ENCODE assay signal across 34 cellular contexts in genomic region chr19:55365922-55366321, GRCh38. TPM values are rescaled to one million over a fixed set of nuclear protein-coding genes. Genes with fewer than 3 reads are reported as not detected.
"Had no signal": no experiment of that assay in that cellular context is flagged by ENCODE, and none has a peak within 500 bp of the region (broad histone marks: within the 10 kb centered on the region; RNA-seq: fewer than 3 reads in every experiment).

No MANE protein-coding gene starts in this region.

- ATAC-seq: left colon; left lung; lower lobe of right lung; naive thymus-derived CD8-positive, alpha-beta T cell; right lobe of liver; stimulated activated memory B cell treated with anti-CD40 and anti-IgM and Interleukin-4, amounts not matched to agents 10 μg/mL and 1 μg/mL and 100 μg/mL, for 72 hours; stimulated activated naive CD8-positive, alpha-beta T cell treated with anti-CD3 and anti-CD28 coated beads, Interleukin-15, amount 100 ng/mL, for 72 hours had no signal

- H3K4me1 ChIP-seq: lower lobe of right lung, right lobe of liver had no signal

- H3K27ac Mint-ChIP-seq: immature natural killer cell; naive thymus-derived CD8-positive, alpha-beta T cell; nephron; progenitor cell of endocrine pancreas; stimulated activated memory B cell treated with anti-CD40 and anti-IgM and Interleukin-4, amounts not matched to agents 10 μg/mL and 1 μg/mL and 100 μg/mL, for 72 hours; type B pancreatic cell had no signal

- H3K9me3 ChIP-seq: left lung, lower lobe of right lung, ovary, right atrium auricular region, right lobe of liver, tibial nerve, uterus had no signal

- H3K9me3 Mint-ChIP-seq: immature natural killer cell; nephron; neural crest cell; stimulated activated memory B cell treated with anti-CD40 and anti-IgM and Interleukin-4, amounts not matched to agents 10 μg/mL and 1 μg/mL and 100 μg/mL, for 72 hours; stimulated activated naive CD8-positive, alpha-beta T cell treated with anti-CD3 and anti-CD28 coated beads, Interleukin-15, amount 100 ng/mL, for 72 hours; type B pancreatic cell had no signal

- H3K36me3 Mint-ChIP-seq: immature natural killer cell; stimulated activated memory B cell treated with anti-CD40 and anti-IgM and Interleukin-4, amounts not matched to agents 10 μg/mL and 1 μg/mL and 100 μg/mL, for 72 hours; type B pancreatic cell had no signal

- DNase-seq: immature natural killer cell; left colon; lower lobe of right lung; mammary epithelial cell; mesenchymal stem cell; naive thymus-derived CD8-positive, alpha-beta T cell; ovary; right lobe of liver; stimulated activated CD4-positive, alpha-beta T cell treated with anti-CD3 and anti-CD28 coated beads, Interleukin-1b, Interleukin-23, amount 100 ng/mL, for 48 hours; stimulated activated CD4-positive, alpha-beta T cell treated with anti-CD3 and anti-CD28 coated beads, Interleukin-2, amount 100 ng/mL, for 48 hours; stimulated activated CD4-positive, alpha-beta T cell treated with anti-CD3 and anti-CD28 coated beads, Interleukin-4, amount 100 ng/mL, for 4 hours; stimulated activated CD8-positive, alpha-beta memory T cell treated with anti-CD3 and anti-CD28 coated beads, Interleukin-4, amount 100 ng/mL, for 48 hours; stimulated activated naive CD4-positive, alpha-beta T cell treated with Interleukin-2 at 50 U/mL for 16 hours; stimulated activated naive CD8-positive, alpha-beta T cell treated with anti-CD3 and anti-CD28 coated beads, Interleukin-15, amount 100 ng/mL, for 72 hours; uterus had no signal

- H3K36me3 ChIP-seq: left lung, lower lobe of right lung, ovary, right atrium auricular region, right lobe of liver, tibial nerve, uterus had no signal

- H3K4me2 ChIP-seq: smooth muscle cell had no signal

- FAIRE-seq: islet of Langerhans, kidney had no signal

- H3K4me3 Mint-ChIP-seq: immature natural killer cell; naive thymus-derived CD8-positive, alpha-beta T cell; nephron; neural crest cell; stimulated activated memory B cell treated with anti-CD40 and anti-IgM and Interleukin-4, amounts not matched to agents 10 μg/mL and 1 μg/mL and 100 μg/mL, for 72 hours; stimulated activated naive CD8-positive, alpha-beta T cell treated with anti-CD3 and anti-CD28 coated beads, Interleukin-15, amount 100 ng/mL, for 72 hours; type B pancreatic cell had no signal

- H3K4me3 ChIP-seq: left lung, lower lobe of right lung, ovary, right atrium auricular region, right lobe of liver, smooth muscle cell, tibial nerve, uterus had no signal

- H3K27ac ChIP-seq: left lung, lower lobe of right lung, ovary, right atrium auricular region, right lobe of liver, tibial nerve, uterus had no signal

RNA-seq across cellular contexts. Expression of gene GARIN5B, which starts 2.9 kb away (rescaled TPM):
- total RNA-seq: kidney; left colon; left lung; liver; lower lobe of right lung; mammary epithelial cell; mucosa of gallbladder; naive thymus-derived CD8-positive, alpha-beta T cell; neural crest cell; ovary; progenitor cell of endocrine pancreas; pulmonary artery endothelial cell; renal cortical epithelial cell; right atrium auricular region; right lobe of liver; skeletal muscle tissue; smooth muscle cell; temporal lobe; tibial nerve; ureter had no signal
- polyA plus RNA-seq: immature natural killer cell; liver; mammary epithelial cell; naive thymus-derived CD8-positive, alpha-beta T cell; ovary had no signal

RNA-seq across cellular contexts. Expression of gene IL11, which starts 4.3 kb away (rescaled TPM):
- total RNA-seq: liver, lower lobe of right lung, right lobe of liver, skeletal muscle tissue, ureter had no signal
- polyA plus RNA-seq: immature natural killer cell; liver; naive thymus-derived CD8-positive, alpha-beta T cell had no signal

RNA-seq across cellular contexts. Expression of gene TMEM190, which starts 10.7 kb away (rescaled TPM):
- total RNA-seq: kidney; left colon; liver; mucosa of gallbladder; naive thymus-derived CD8-positive, alpha-beta T cell; neural crest cell; omental fat pad; pulmonary artery endothelial cell; renal cortical epithelial cell; right atrium auricular region; right lobe of liver; skeletal muscle tissue; smooth muscle cell; ureter had no signal
- polyA plus RNA-seq: immature natural killer cell; liver; mammary epithelial cell; naive thymus-derived CD8-positive, alpha-beta T cell; ovary had no signal

RNA-seq across cellular contexts. Expression of gene COX6B2, which starts 11.4 kb away (rescaled TPM):
- total RNA-seq: liver; lower lobe of right lung; mucosa of gallbladder; naive thymus-derived CD8-positive, alpha-beta T cell; progenitor cell of endocrine pancreas; pulmonary artery endothelial cell; right atrium auricular region; right lobe of liver; skeletal muscle tissue; tibial nerve had no signal
- polyA plus RNA-seq: liver; naive thymus-derived CD8-positive, alpha-beta T cell had no signal

RNA-seq across cellular contexts. Expression of gene TMEM238, which starts 18.2 kb away (rescaled TPM):
- total RNA-seq: skeletal muscle tissue, temporal lobe had no signal
